9 cellular contexts compared by ENCODE assay signal in the genomic region with DNA sequence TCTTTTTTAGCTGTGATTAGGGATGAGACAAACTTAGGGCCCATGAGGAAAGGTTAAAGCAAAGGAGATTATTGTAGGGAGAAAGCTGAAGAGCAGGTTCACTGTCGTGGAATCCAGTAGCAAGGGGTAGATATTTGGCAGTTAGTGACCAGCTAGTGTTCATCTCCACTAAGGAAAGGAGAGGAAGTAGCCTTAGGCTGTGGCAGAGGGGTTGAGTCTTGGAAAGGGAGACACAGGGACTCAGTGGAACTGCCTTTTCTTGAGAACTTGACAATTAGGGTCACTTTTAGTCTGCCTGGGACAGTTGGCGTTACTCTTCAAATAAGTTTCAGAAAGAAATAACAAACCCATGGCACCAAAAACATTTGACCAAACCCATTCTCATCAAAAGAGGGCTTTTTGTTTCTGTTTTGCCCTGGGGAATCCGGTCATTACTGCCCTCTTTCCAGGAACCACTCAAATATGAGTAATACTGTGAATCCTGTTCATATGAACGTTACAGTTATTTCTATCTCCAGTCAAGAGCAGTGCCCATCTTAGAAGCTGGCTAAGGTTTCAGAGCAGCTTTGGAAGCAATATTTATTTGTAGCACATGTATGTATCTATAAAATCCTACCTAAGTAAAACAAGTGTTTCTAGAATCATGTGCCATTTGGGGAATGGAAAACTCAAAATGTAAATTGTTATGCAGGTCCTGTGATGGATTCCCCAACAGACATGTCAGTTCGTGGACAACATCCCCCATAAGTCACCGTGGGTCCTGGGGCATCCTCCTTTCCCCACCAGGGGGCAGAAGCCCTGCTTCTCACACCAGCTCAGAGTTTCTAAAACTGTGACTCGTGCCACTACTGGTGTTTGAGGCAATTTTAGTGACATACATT.
DNase-seq lines count a peak whose midpoint lies in the region; ATAC-seq and TF ChIP-seq lines count a peak whose summit lies in the region.
"Had no signal": no experiment of that assay in that cellular context is flagged by ENCODE, and none has a peak within 500 bp of the region (broad histone marks: within the 10 kb centered on the region; RNA-seq: fewer than 3 reads in every experiment).

No MANE protein-coding gene starts in this region.

- peaks cover 27% of the 10 kb centered on the region for H3K4me1 Mint-ChIP-seq in activated CD4-positive, alpha-beta memory T cell treated with anti-CD3 and anti-CD28 coated beads, Interleukin-2, amount 10 ng/mL, durations not matched to agents 7 days and 5 days

- ATAC-seq in GM21619 (IDR thresholded peaks at IDR 0.05; ENCODE audit: unreplicated experiment) (peak; percentile 56), HG03469 (IDR thresholded peaks at IDR 0.05; ENCODE audit: unreplicated experiment) (no peak)

- no peaks in the 10 kb centered on the region for H4K20me1 ChIP-seq in fibroblast of lung (ENCODE audit: control insufficient read depth, extremely low read depth, insufficient read depth, low read length)

- CTCF ChIA-PET in activated CD4-positive, alpha-beta memory T cell treated with anti-CD3 and anti-CD28 coated beads, Interleukin-2, amount 10 ng/mL, durations not matched to agents 7 days and 5 days (lab: Charles Lee) = interaction anchor here (0.8 to 2.0 kb wide), 8 partner anchors 11 to 344 kb away, joined by 3 to 18 read pairs (median 5); no protein-coding TSS in a partner anchor

- H3K4me1 ChIP-seq in fibroblast of lung (ENCODE audit: control insufficient read depth, extremely low read depth, insufficient read depth, low read length) = no peaks in the 10 kb centered on the region

- no peaks in the 10 kb centered on the region for H3K9me3 Mint-ChIP-seq in activated CD4-positive, alpha-beta memory T cell treated with anti-CD3 and anti-CD28 coated beads, Interleukin-2, amount 10 ng/mL, durations not matched to agents 7 days and 5 days
- H3K9me3 Mint-ChIP-seq: stimulated activated naive CD8-positive, alpha-beta T cell treated with anti-CD3 and anti-CD28 coated beads, Interleukin-15, Interleukin-2, amounts not matched to agents 100 ng/mL and 50 ng/mL, for 24 hours had no signal

- POLR2A ChIA-PET in activated CD4-positive, alpha-beta memory T cell treated with anti-CD3 and anti-CD28 coated beads, Interleukin-2, amount 10 ng/mL, durations not matched to agents 7 days and 5 days (lab: Charles Lee) = interaction anchor here (1.0 kb wide), 1 partner anchor 11 kb away, joined by 3 read pairs; no protein-coding TSS in a partner anchor

- no peak overlapping the region for H3K9ac ChIP-seq in fibroblast of lung (ENCODE audit: insufficient read depth, low read length)

- peak; percentile 35 for DNase-seq in EL
- DNase-seq in NCI-H748 (lab: John Stamatoyannopoulos, UW; ENCODE audit: unreplicated experiment) = peak; percentile 68
- DNase-seq in activated CD4-positive, alpha-beta memory T cell treated with anti-CD3 and anti-CD28 coated beads, Interleukin-2, amount 10 ng/mL, durations not matched to agents 7 days and 5 days = peak; percentile 63
- DNase-seq in fibroblast of lung (ENCODE audit: low read depth in 2 of 2) = peak in 1 of 2 donors; percentile 2
- peak; percentile 28 to 41 for DNase-seq in stimulated activated CD4-positive, alpha-beta T cell treated with anti-CD3 and anti-CD28 coated beads, Interleukin-1b, Interleukin-23, amount 100 ng/mL, for 4 hours (ENCODE audit: low read depth in 2 of 2)
- DNase-seq in NCI-H1105 treated with DMSO at 0.1 percent for 48 hours (lab: John Stamatoyannopoulos, UW) = no peak

- H2AFZ ChIP-seq in fibroblast of lung (ENCODE audit: low read length) = no peak overlapping the region

- peak; percentile 25 to 39 for TF ChIP-seq CTCF in fibroblast of lung (conservative IDR thresholded peaks at IDR 0.05 in 1 of 2, IDR thresholded peaks at IDR 0.05 in 1 of 2; ENCODE audit: low read depth in 1 of 2, low read length in 2 of 2)

- no peak overlapping the region for H3K4me3 Mint-ChIP-seq in activated CD4-positive, alpha-beta memory T cell treated with anti-CD3 and anti-CD28 coated beads, Interleukin-2, amount 10 ng/mL, durations not matched to agents 7 days and 5 days
- H3K4me3 Mint-ChIP-seq: stimulated activated naive CD8-positive, alpha-beta T cell treated with anti-CD3 and anti-CD28 coated beads, Interleukin-15, Interleukin-2, amounts not matched to agents 100 ng/mL and 50 ng/mL, for 24 hours had no signal

- no peaks in the 10 kb centered on the region for H3K9me3 ChIP-seq in fibroblast of lung (ENCODE audit: control insufficient read depth, insufficient read depth, low read depth, low read length)

- H3K27me3 ChIP-seq in fibroblast of lung (ENCODE audit: control insufficient read depth, insufficient read depth, low read length) = no peaks in the 10 kb centered on the region

- no peak overlapping the region for H3K27ac ChIP-seq in fibroblast of lung (ENCODE audit: insufficient read depth, low read length)

- H3K27ac Mint-ChIP-seq in activated CD4-positive, alpha-beta memory T cell treated with anti-CD3 and anti-CD28 coated beads, Interleukin-2, amount 10 ng/mL, durations not matched to agents 7 days and 5 days = peak overlapping the region; percentile 38
- H3K27ac Mint-ChIP-seq: stimulated activated naive CD8-positive, alpha-beta T cell treated with anti-CD3 and anti-CD28 coated beads, Interleukin-15, Interleukin-2, amounts not matched to agents 100 ng/mL and 50 ng/mL, for 24 hours had no signal

- H3K4me2 ChIP-seq in fibroblast of lung (ENCODE audit: extremely low read depth, insufficient read depth, low read length) = no peak overlapping the region

- peaks cover 17% of the 10 kb centered on the region for H3K27me3 Mint-ChIP-seq in activated CD4-positive, alpha-beta memory T cell treated with anti-CD3 and anti-CD28 coated beads, Interleukin-2, amount 10 ng/mL, durations not matched to agents 7 days and 5 days

- no peak overlapping the region for H3K4me3 ChIP-seq in fibroblast of lung (replicated peaks in 1 of 4; ENCODE audit: control extremely low read depth in 1 of 4, insufficient read depth in 1 of 4, low read depth in 3 of 4, low read length in 4 of 4)

- H3K36me3 ChIP-seq in fibroblast of lung (ENCODE audit: control insufficient read depth, insufficient read depth, low read length) = no peaks in the 10 kb centered on the region

- no peaks in the 10 kb centered on the region for H3K36me3 Mint-ChIP-seq in activated CD4-positive, alpha-beta memory T cell treated with anti-CD3 and anti-CD28 coated beads, Interleukin-2, amount 10 ng/mL, durations not matched to agents 7 days and 5 days (ENCODE audit: low read depth)

- no peaks in the 10 kb centered on the region for H3K79me2 ChIP-seq in fibroblast of lung (ENCODE audit: control insufficient read depth, insufficient read depth, low read length)
